9 cellular contexts compared by ENCODE assay signal in the genomic region with DNA sequence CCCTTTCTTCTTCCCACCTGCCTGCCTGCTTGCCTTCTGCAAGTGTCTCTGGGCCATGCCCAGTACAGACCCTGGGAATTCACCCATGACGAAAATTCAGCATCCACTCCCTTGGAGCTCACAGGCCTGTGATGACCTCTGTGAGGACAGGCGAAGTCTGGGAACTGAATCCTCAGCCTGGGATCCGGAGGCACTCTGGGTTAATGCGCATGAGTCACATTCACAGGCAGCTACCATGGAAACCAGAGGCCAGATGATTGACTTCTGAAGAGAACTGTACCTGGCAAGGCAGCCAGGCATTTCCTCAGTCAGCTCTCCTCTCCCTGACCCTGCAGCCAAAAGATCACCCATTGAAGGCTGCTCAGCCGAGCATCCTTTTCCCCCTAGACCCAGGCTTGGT. TPM values are rescaled to one million over a fixed set of nuclear protein-coding genes. Genes with fewer than 3 reads are reported as not detected.
DNase-seq lines count a peak whose midpoint lies in the region; ATAC-seq and TF ChIP-seq lines count a peak whose summit lies in the region.
"Had no signal": no experiment of that assay in that cellular context is flagged by ENCODE, and none has a peak within 500 bp of the region (broad histone marks: within the 10 kb centered on the region; RNA-seq: fewer than 3 reads in every experiment).

No MANE protein-coding gene starts in this region.

- peak overlapping the region; percentile 15 for H3K4me3 Mint-ChIP-seq in T-helper 17 cell
- H3K4me3 Mint-ChIP-seq in CD14-positive monocyte = no peak overlapping the region

- H3K9me3 Mint-ChIP-seq in CD14-positive monocyte = no peaks in the 10 kb centered on the region

- ATAC-seq in T-helper 17 cell (no peak), foreskin keratinocyte (peak; percentile 84), GM19467 (IDR thresholded peaks at IDR 0.05; ENCODE audit: unreplicated experiment) (no peak)

- H3K27ac Mint-ChIP-seq in T-helper 17 cell (peak overlapping the region; percentile 72), CD14-positive monocyte (peak overlapping the region in 2 of 7 donors; percentile 50 to 58)

- H3K4me1 ChIP-seq in HEK293 (ENCODE audit: control insufficient read depth, insufficient read depth, low read length) (no peaks in the 10 kb centered on the region), foreskin keratinocyte (peaks cover 25% of the 10 kb centered on the region)

- CTCF ChIA-PET in HEK293 (lab: Yijun Ruan, JAX) = interaction anchor here (0.6 to 1.2 kb wide), 5 partner anchors 9 to 636 kb away, joined by 3 to 4 read pairs (median 3); no protein-coding TSS in a partner anchor

- H3K27ac ChIP-seq in HEK293 (ENCODE audit: extremely low read depth, low read depth, low read length) = no peak overlapping the region
- H3K27ac ChIP-seq in foreskin keratinocyte = no peak overlapping the region

- H3K36me3 ChIP-seq in HEK293 (ENCODE audit: control insufficient read depth in 2 of 2, insufficient read depth in 1 of 2, low read length in 2 of 2) = peaks cover 5 to 70% of the 10 kb centered on the region in 2 experiments; a peak in 2 of 3 replicates

- H3K27me3 ChIP-seq in foreskin keratinocyte = no peaks in the 10 kb centered on the region

- H3K27me3 Mint-ChIP-seq in T-helper 17 cell (no peaks in the 10 kb centered on the region), CD14-positive monocyte (ENCODE audit: low read depth in 3 of 3) (no peaks in the 10 kb centered on the region)

- DNase-seq in T-helper 17 cell (no peak), foreskin keratinocyte (peak; percentile 64 to 80), skeletal muscle cell (ENCODE audit: low read depth) (peak; percentile 51), NCI-H510A (lab: John Stamatoyannopoulos, UW) (no peak), CD14-positive monocyte (ENCODE audit: low spot score) (no peak)
- DNase-seq: activated T-cell treated with anti-CD3 and anti-CD28 coated beads, Interleukin-2, amount 50 U/mL, for 1 hour; stimulated activated CD4-positive, alpha-beta T cell treated with anti-CD3 and anti-CD28 coated beads, Interleukin-4, amount 100 ng/mL, for 4 hours had no signal

- TF ChIP-seq CTCF in HEK293 (tag by site-specific recombination; IDR thresholded peaks at IDR 0.05) = no peak
- no peak for TF ChIP-seq CTCF in foreskin keratinocyte (conservative IDR thresholded peaks at IDR 0.05)
- TF ChIP-seq CTCF in CD14-positive monocyte (IDR thresholded peaks at IDR 0.05) = no peak

- H3K4me3 ChIP-seq in HEK293 (ENCODE audit: low read depth, low read length) (no peak overlapping the region), skeletal muscle cell (ENCODE audit: low read depth, low read length) (no peak overlapping the region)

- POLR2A ChIA-PET in HEK293 (lab: Yijun Ruan, JAX) = interaction anchor here (0.8 kb wide), 1 partner anchor 41 kb away, joined by 3 read pairs; no protein-coding TSS in a partner anchor

- peaks cover 5% of the 10 kb centered on the region for H3K36me3 Mint-ChIP-seq in T-helper 17 cell (ENCODE audit: low read depth)
- H3K36me3 Mint-ChIP-seq in CD14-positive monocyte = peaks cover 88 to 98% of the 10 kb centered on the region in 2 donors

- H3K9me3 ChIP-seq in HEK293 (ENCODE audit: control insufficient read depth, insufficient read depth, low read depth, low read length) (no peaks in the 10 kb centered on the region), T-helper 17 cell (ENCODE audit: control insufficient read depth, low read length, poor library complexity, severe bottlenecking) (no peaks in the 10 kb centered on the region)

- intact Hi-C loops in CD14-positive monocyte (cut with micrococcal nuclease) = no loop called here

- peaks cover 20% of the 10 kb centered on the region for H3K4me1 Mint-ChIP-seq in T-helper 17 cell
- peaks cover 13% of the 10 kb centered on the region for H3K4me1 Mint-ChIP-seq in CD14-positive monocyte

TF ChIP-seq in HEK293, 187 proteins besides CTCF, POLR2A, EP300 and RAD21:
- TF ChIP-seq ZBTB17 (tag by site-specific recombination; IDR thresholded peaks at IDR 0.05) (peak; percentile 34; the same call in 1 of the 2 replicates), GLI2 (tag by site-specific recombination; IDR thresholded peaks at IDR 0.05; ENCODE audit: borderline replicate concordance, low read depth) (no peak)

RNA-seq across cellular contexts. Expression of a gene that starts 41.0 kb away (rescaled TPM):
- total RNA-seq in T-helper 17 cell (10 to 100 TPM; 42.4 to 44.8 TPM), foreskin keratinocyte (3.7 and 5.9 TPM in 2 replicates)
- polyA plus RNA-seq in foreskin keratinocyte (1.7 and 2.3 TPM in 2 replicates), CD14-positive monocyte (1 to 10 TPM; 3.0 to 3.3 TPM)

Comparison
In these comparisons a context has a peak if more than half of its experiments do, and no peak if none do; other contexts are left out.
1. DNase-seq: peak in foreskin keratinocyte (2 of 2) and skeletal muscle cell (single experiment); none in T-helper 17 cell (0 of 3), NCI-H510A (single experiment) and CD14-positive monocyte (single experiment).